14 cellular contexts compared by ENCODE assay signal in the genomic region with DNA sequence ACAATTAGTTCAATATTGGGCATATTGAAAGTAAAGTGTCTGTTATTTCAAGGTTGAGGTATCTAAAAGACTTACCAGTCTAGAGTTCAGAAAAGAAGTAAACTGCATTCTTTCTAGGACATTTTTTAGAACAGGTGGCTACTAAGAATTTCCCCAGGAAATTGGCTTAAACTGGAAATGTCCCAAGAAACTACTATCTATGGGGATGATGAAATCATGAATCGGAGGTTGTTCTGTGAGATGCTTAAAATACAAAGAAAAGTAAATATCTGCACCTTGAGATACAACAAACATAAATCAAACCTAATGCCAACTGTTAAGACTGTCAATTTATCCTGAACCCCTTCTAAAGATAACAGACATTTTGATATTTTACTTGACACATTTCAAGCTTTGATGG.
"Had no signal": no experiment of that assay in that cellular context is flagged by ENCODE, and none has a peak within 500 bp of the region (broad histone marks: within the 10 kb centered on the region; RNA-seq: fewer than 3 reads in every experiment).

No MANE protein-coding gene starts in this region.

- FAIRE-seq: TTC549 had no signal

- ATAC-seq: activated CD8-positive, alpha-beta memory T cell treated with anti-CD3 and anti-CD28 coated beads, Interleukin-2, amount 10 ng/mL, durations not matched to agents 7 days and 5 days; body of pancreas; naive thymus-derived CD4-positive, alpha-beta T cell had no signal

- H3K36me3 ChIP-seq: esophagus muscularis mucosa, tibial artery had no signal

- DNase-seq: activated CD4-positive, alpha-beta T cell treated with anti-CD3 and anti-CD28 coated beads, Interleukin-2, amount 50 U/mL, for 48 hours; activated CD8-positive, alpha-beta memory T cell treated with anti-CD3 and anti-CD28 coated beads, Interleukin-2, amount 10 ng/mL, durations not matched to agents 7 days and 5 days; activated naive CD4-positive, alpha-beta T cell; activated naive CD8-positive, alpha-beta T cell treated with anti-CD3 and anti-CD28 coated beads for 36 hours; amygdala; body of pancreas; caudate nucleus; naive thymus-derived CD4-positive, alpha-beta T cell; stimulated activated CD4-positive, alpha-beta T cell treated with anti-CD3 and anti-CD28 coated beads, Interleukin-2, amount 100 ng/mL, for 24 hours; stimulated activated naive CD4-positive, alpha-beta T cell treated with Interleukin-2 at 50 U/mL for 16 hours; tibial artery had no signal

- H3K4me3 ChIP-seq: body of pancreas, coronary artery, esophagus muscularis mucosa, tibial artery had no signal

- H3K4me1 ChIP-seq: body of pancreas had no signal

- H3K27me3 ChIP-seq: body of pancreas, esophagus muscularis mucosa, tibial artery had no signal

- H3K9me3 ChIP-seq: body of pancreas, esophagus muscularis mucosa, tibial artery had no signal

- H3K27ac ChIP-seq: body of pancreas, coronary artery, esophagus muscularis mucosa, tibial artery had no signal
